Comparison of ENCODE assay signal across 14 cellular contexts in genomic region chr6:41651962-41652657, GRCh38. TPM values are rescaled to one million over a fixed set of nuclear protein-coding genes. Genes with fewer than 3 reads are reported as not detected.
A peak's percentile ranks its signal among the peaks of the same experiment; 100 is the strongest.
DNase-seq lines count a peak whose midpoint lies in the region; ATAC-seq and TF ChIP-seq lines count a peak whose summit lies in the region.
"Had no signal": no experiment of that assay in that cellular context is flagged by ENCODE, and none has a peak within 500 bp of the region (broad histone marks: within the 10 kb centered on the region; RNA-seq: fewer than 3 reads in every experiment).

No MANE protein-coding gene starts in this region.

- H3K4me3 Mint-ChIP-seq in WTC11 (no peak overlapping the region), progenitor cell of endocrine pancreas (ENCODE audit: low read depth) (no peak overlapping the region)

- no peaks in the 10 kb centered on the region for H3K36me3 ChIP-seq in lower lobe of right lung

- H3K4me1 Mint-ChIP-seq in WTC11 (peaks cover 28% of the 10 kb centered on the region), progenitor cell of endocrine pancreas (ENCODE audit: low read depth) (peaks cover 6% of the 10 kb centered on the region)

- intact Hi-C loops in lower lobe of right lung (cut with DNase I) = no loop called here

- ATAC-seq in WTC11 (no peak), lower lobe of right lung (no peak), GM18520 (IDR thresholded peaks at IDR 0.05; ENCODE audit: unreplicated experiment) (no peak)

- H3K4me3 ChIP-seq in lower lobe of right lung = no peak overlapping the region
- H3K4me3 ChIP-seq: BLaER1 treated with 17β-estradiol and CSF1 and Interleukin-3, amounts not matched to agents 10 nM and 100 nM had no signal

- H3K27ac Mint-ChIP-seq in WTC11 (peak overlapping the region; percentile 26), progenitor cell of endocrine pancreas (peak overlapping the region; percentile 70)

- DNase-seq in DMS53 (lab: John Stamatoyannopoulos, UW) = peak; percentile 22
- no peak for DNase-seq in DMS53 treated with DMSO at 0.1 percent for 48 hours (lab: John Stamatoyannopoulos, UW; ENCODE audit: unreplicated experiment)
- DNase-seq in WTC11 (ENCODE audit: low spot score) = no peak
- peak; percentile 28 for DNase-seq in lower lobe of right lung
- no peak for DNase-seq in progenitor cell of endocrine pancreas (ENCODE audit: low spot score, unreplicated experiment)
- DNase-seq in NCI-H1436 treated with DMSO at 0.1 percent for 48 hours (lab: John Stamatoyannopoulos, UW) = no peak
- no peak for DNase-seq in SHP77 (lab: John Stamatoyannopoulos, UW)
- DNase-seq: COR-L47, HCEC 1CT, NCI-H1694 treated with DMSO at 0.1 percent for 48 hours, NCI-H446 treated with DMSO at 0.1 percent for 48 hours had no signal

- CTCF ChIA-PET in WTC11 (lab: Charles Lee) = interaction anchor here (0.6 to 1.5 kb wide), 3 partner anchors 26 to 268 kb away, joined by 3 to 5 read pairs (median 3); no protein-coding TSS in a partner anchor

- no peaks in the 10 kb centered on the region for H3K27me3 Mint-ChIP-seq in WTC11 (ENCODE audit: low read depth)
- no peaks in the 10 kb centered on the region for H3K27me3 Mint-ChIP-seq in progenitor cell of endocrine pancreas

- H3K9me3 Mint-ChIP-seq in WTC11 = no peaks in the 10 kb centered on the region
- no peaks in the 10 kb centered on the region for H3K9me3 Mint-ChIP-seq in progenitor cell of endocrine pancreas (ENCODE audit: low read depth)

- TF ChIP-seq CTCF in WTC11 (IDR thresholded peaks at IDR 0.05) (no peak), lower lobe of right lung (IDR thresholded peaks at IDR 0.05) (no peak), progenitor cell of endocrine pancreas (IDR thresholded peaks at IDR 0.05; ENCODE audit: unreplicated experiment) (no peak)

- H3K9me3 ChIP-seq in lower lobe of right lung = no peaks in the 10 kb centered on the region
- H3K9me3 ChIP-seq: BLaER1 treated with 17β-estradiol and CSF1 and Interleukin-3, amounts not matched to agents 10 nM and 100 nM had no signal

- POLR2A ChIA-PET in WTC11 (lab: Charles Lee) = interaction anchor here (1.3 kb wide), 1 partner anchor 12 kb away, joined by 3 read pairs; no protein-coding TSS in a partner anchor

- H3K27ac ChIP-seq in lower lobe of right lung = no peak overlapping the region
- H3K27ac ChIP-seq: 22Rv1 had no signal

- peaks cover 35% of the 10 kb centered on the region for H3K36me3 Mint-ChIP-seq in WTC11
- H3K36me3 Mint-ChIP-seq in progenitor cell of endocrine pancreas (ENCODE audit: insufficient read depth) = peaks cover 16% of the 10 kb centered on the region

- peaks cover 3% of the 10 kb centered on the region for H3K27me3 ChIP-seq in lower lobe of right lung (ENCODE audit: low read depth)
- H3K27me3 ChIP-seq: BLaER1 treated with 17β-estradiol and CSF1 and Interleukin-3, amounts not matched to agents 10 nM and 100 nM had no signal

- peaks cover 13% of the 10 kb centered on the region for H3K4me1 ChIP-seq in lower lobe of right lung

TF ChIP-seq in WTC11, 78 proteins besides CTCF, POLR2A, EP300 and RAD21:
- TF ChIP-seq ERG (CRISPR knock-in tag; IDR thresholded peaks at IDR 0.05) = no peak
- TF ChIP-seq RELA (CRISPR knock-in tag; IDR thresholded peaks at IDR 0.05; ENCODE audit: borderline replicate concordance) = no peak
- TF ChIP-seq FOXK1 (CRISPR knock-in tag; IDR thresholded peaks at IDR 0.05) = no peak
- no peak for TF ChIP-seq ZNF425 (CRISPR knock-in tag; conservative IDR thresholded peaks at IDR 0.05)
- TF ChIP-seq ATF6 (CRISPR knock-in tag; IDR thresholded peaks at IDR 0.05) = no peak
- TF ChIP-seq STAT6 (CRISPR knock-in tag; conservative IDR thresholded peaks at IDR 0.05; ENCODE audit: low read depth) = no peak
TF ChIP-seq in WTC11: peak in this region for 0.

RNA-seq across cellular contexts. Expression of gene MDFI, which starts 13.8 kb away (rescaled TPM):
- total RNA-seq in WTC11 (2021) = 63.2 to 86.2 TPM (median 74.6 TPM) in 3 replicates
- 10.6 TPM for total RNA-seq in lower lobe of right lung
- 48.3 and 59.4 TPM in 2 replicates for total RNA-seq in progenitor cell of endocrine pancreas

Comparison
In these comparisons a context has a peak if more than half of its experiments do, and no peak if none do; other contexts are left out.
1. DNase-seq: peak in DMS53 (single experiment) and lower lobe of right lung (single experiment); none in DMS53 treated with DMSO at 0.1 percent for 48 hours (single experiment), WTC11 (single experiment), progenitor cell of endocrine pancreas (single experiment), NCI-H1436 treated with DMSO at 0.1 percent for 48 hours (single experiment) and SHP77 (0 of 2).